ENCODE assay signal across 2 cellular contexts in genomic region chr17:80919331-80920284, GRCh38.
TF ChIP-seq lines count a peak whose summit lies in the region.

No MANE protein-coding gene starts in this region.

TF ChIP-seq in IMR-90, 13 proteins besides CTCF, POLR2A, EP300 and RAD21:
- TF ChIP-seq ELK1 (IDR thresholded peaks at IDR 0.05; ENCODE audit: borderline replicate concordance, low read depth, low read length) (no peak), SMC3 (IDR thresholded peaks at IDR 0.05; ENCODE audit: low read depth, low read length) (no peak), FOS (IDR thresholded peaks at IDR 0.05; ENCODE audit: low read depth, low read length) (no peak), BHLHE40 (IDR thresholded peaks at IDR 0.05; ENCODE audit: low read depth, low read length) (no peak)

TF ChIP-seq in HepG2, 621 proteins besides CTCF, POLR2A, EP300 and RAD21 (continues in another document):
- TF ChIP-seq NFKB2 (CRISPR knock-in tag; IDR thresholded peaks at IDR 0.05; ENCODE audit: borderline replicate concordance) (no peak), ZNF496 (CRISPR knock-in tag; IDR thresholded peaks at IDR 0.05; ENCODE audit: insufficient replicate concordance) (no peak), ZBED4 (CRISPR knock-in tag; IDR thresholded peaks at IDR 0.05; ENCODE audit: borderline replicate concordance) (no peak), ZNF362 (CRISPR knock-in tag; IDR thresholded peaks at IDR 0.05; ENCODE audit: borderline replicate concordance) (no peak), POLR2AphosphoS5 (IDR thresholded peaks at IDR 0.05; ENCODE audit: low read depth, low read length) (no peak), ZNF121 (CRISPR knock-in tag; IDR thresholded peaks at IDR 0.05) (no peak), ZNF772 (CRISPR knock-in tag; IDR thresholded peaks at IDR 0.05) (0 out of 2 replicates have a peak, but pooled peaks have one; percentile 61), KMT2A (CRISPR knock-in tag; IDR thresholded peaks at IDR 0.05) (no peak), ZNF292 (CRISPR knock-in tag; IDR thresholded peaks at IDR 0.05; ENCODE audit: borderline replicate concordance, low read depth) (no peak), ZNF687 (CRISPR knock-in tag; IDR thresholded peaks at IDR 0.05) (peak; percentile 36), CAMTA2 (CRISPR knock-in tag; IDR thresholded peaks at IDR 0.05; ENCODE audit: borderline replicate concordance) (no peak), ZNF652 (CRISPR knock-in tag; IDR thresholded peaks at IDR 0.05; ENCODE audit: borderline replicate concordance, low read depth) (no peak), USF2 (IDR thresholded peaks at IDR 0.05; ENCODE audit: low read depth, low read length) (no peak), USF2 (CRISPR knock-in tag; IDR thresholded peaks at IDR 0.05; ENCODE audit: borderline replicate concordance) (no peak), ISL2 (CRISPR knock-in tag; IDR thresholded peaks at IDR 0.05) (no peak), ZBTB49 (CRISPR knock-in tag; IDR thresholded peaks at IDR 0.05; ENCODE audit: borderline replicate concordance) (no peak), ZNF777 (CRISPR knock-in tag; IDR thresholded peaks at IDR 0.05) (no peak), HNF1B (CRISPR knock-in tag; IDR thresholded peaks at IDR 0.05) (0 out of 2 replicates have a peak, but pooled peaks have one; percentile 23), HDAC6 (IDR thresholded peaks at IDR 0.05; ENCODE audit: low read depth, low read length) (no peak), PHF8 (CRISPR knock-in tag; IDR thresholded peaks at IDR 0.05) (no peak), ZIK1 (CRISPR knock-in tag; IDR thresholded peaks at IDR 0.05; ENCODE audit: borderline replicate concordance, low read depth) (no peak), SP1 (IDR thresholded peaks at IDR 0.05) (no peak), SP1 (CRISPR knock-in tag; IDR thresholded peaks at IDR 0.05) (no peak), AGO2 (optimal IDR thresholded peaks at IDR 0.05; ENCODE audit: low read depth, low read length) (peak; percentile 58), ERF (CRISPR knock-in tag; IDR thresholded peaks at IDR 0.05) (no peak), SP4 (CRISPR knock-in tag; IDR thresholded peaks at IDR 0.05) (no peak), MED13 (CRISPR knock-in tag; IDR thresholded peaks at IDR 0.05) (no peak), PHF21A (CRISPR knock-in tag; IDR thresholded peaks at IDR 0.05) (no peak), EZH2 (conservative IDR thresholded peaks at IDR 0.05; ENCODE audit: low read depth, low read length) (no peak), GPN1 (CRISPR knock-in tag; IDR thresholded peaks at IDR 0.05; ENCODE audit: borderline replicate concordance) (no peak; the same call in 1 of the 2 replicates), PCBP2 (optimal IDR thresholded peaks at IDR 0.05; ENCODE audit: low read depth, low read length, poor library complexity, severe bottlenecking) (no peak), GABPA (IDR thresholded peaks at IDR 0.05; ENCODE audit: low read depth, low read length) (no peak), GABPA (CRISPR knock-in tag; IDR thresholded peaks at IDR 0.05; ENCODE audit: low read depth) (no peak), MTA3 (CRISPR knock-in tag; IDR thresholded peaks at IDR 0.05) (no peak), ZNF350 (CRISPR knock-in tag; IDR thresholded peaks at IDR 0.05; ENCODE audit: borderline replicate concordance, low read depth) (no peak), ZNF280D (CRISPR knock-in tag; IDR thresholded peaks at IDR 0.05) (no peak), FOSL1 (CRISPR knock-in tag; IDR thresholded peaks at IDR 0.05; ENCODE audit: borderline replicate concordance) (no peak), ZFAT (CRISPR knock-in tag; conservative IDR thresholded peaks at IDR 0.05) (no peak), MTERF4 (CRISPR knock-in tag; IDR thresholded peaks at IDR 0.05) (no peak), RBM22 (optimal IDR thresholded peaks at IDR 0.05; ENCODE audit: low read length) (peak; percentile 46), ZNF576 (CRISPR knock-in tag; IDR thresholded peaks at IDR 0.05) (no peak), ZNF333 (CRISPR knock-in tag; IDR thresholded peaks at IDR 0.05; ENCODE audit: borderline replicate concordance) (no peak), HNRNPK (IDR thresholded peaks at IDR 0.05; ENCODE audit: low read depth, low read length, poor library complexity, severe bottlenecking) (no peak), PAX8 (CRISPR knock-in tag; IDR thresholded peaks at IDR 0.05; ENCODE audit: borderline replicate concordance) (no peak)
